Comparison of ENCODE assay signal across 7 cellular contexts in genomic region chr20:49805224-49805876, GRCh38. TPM values are rescaled to one million over a fixed set of nuclear protein-coding genes. Genes with fewer than 3 reads are reported as not detected.
DNase-seq lines count a peak whose midpoint lies in the region; ATAC-seq and TF ChIP-seq lines count a peak whose summit lies in the region.
"Not testable (repeated sequence)": the region's sequence is repeated elsewhere in the genome, so short reads cannot be mapped to it uniquely, and the experiment has no call there.

No MANE protein-coding gene starts in this region.

- not testable (repeated sequence) for TF ChIP-seq POLR2A in esophagus squamous epithelium (IDR thresholded peaks at IDR 0.05)

- H3K27ac ChIP-seq in esophagus squamous epithelium = peak overlapping the region; percentile 38 to 96 (median 80)

- not testable (repeated sequence) for H3K36me3 ChIP-seq in esophagus squamous epithelium

- TF ChIP-seq CTCF in esophagus squamous epithelium (IDR thresholded peaks at IDR 0.05) = not testable (repeated sequence)

- 58 to 74% methylated on average over 9 to 11 of the region's 11 CpGs for WGBS in esophagus squamous epithelium, 2 donors

- ATAC-seq in GM18867 (IDR thresholded peaks at IDR 0.05; ENCODE audit: unreplicated experiment) = peak; percentile 74
- ATAC-seq in HG02588 (IDR thresholded peaks at IDR 0.05; ENCODE audit: unreplicated experiment) = peak; percentile 45
- peak; percentile 48 for ATAC-seq in HG03521 (IDR thresholded peaks at IDR 0.05; ENCODE audit: unreplicated experiment)

- intact Hi-C loops in esophagus squamous epithelium (cut with DNase I) = not testable (repeated sequence)

- H3K4me3 ChIP-seq in esophagus squamous epithelium = not testable (repeated sequence)

- H3K9me3 ChIP-seq in esophagus squamous epithelium = not testable (repeated sequence)

- H3K27me3 ChIP-seq in esophagus squamous epithelium = not testable (repeated sequence)

- peaks cover 0 to 32% (median 0%) of the 10 kb centered on the region in 3 donors for H3K4me1 ChIP-seq in esophagus squamous epithelium

- peak; percentile 53 for DNase-seq in activated CD4-positive, CD25-positive, alpha-beta regulatory T cell treated with anti-CD3 and anti-CD28 coated beads, Interleukin-2, amount 50 U/mL, for 72 hours
- peak; percentile 34 for DNase-seq in activated gamma-delta T cell treated with Interleukin-2 at 50 U/mL for 16 hours
- not testable (repeated sequence) for DNase-seq in esophagus squamous epithelium (lab: John Stamatoyannopoulos, UW)
- peak in 3 of 4 experiments; percentile 25 to 45 (median 28) for DNase-seq in stimulated activated CD4-positive, alpha-beta T cell treated with anti-CD3 and anti-CD28 coated beads, Interleukin-1b, Interleukin-23, amount 100 ng/mL, for 24 hours (ENCODE audit: low read depth in 4 of 4, low spot score in 1 of 4)

RNA-seq across cellular contexts. Expression of gene SLC9A8, which starts 7.3 kb away (rescaled TPM):
- 10 to 100 TPM; 11.5 to 14.1 (median 11.9) TPM for total RNA-seq in esophagus squamous epithelium
